ENCODE assay signal across 1 cellular context in genomic region chr16:3490911-3491629, GRCh38.
TF ChIP-seq lines count a peak whose summit lies in the region.

No MANE protein-coding gene starts in this region.

TF ChIP-seq in K562, 482 proteins besides CTCF, POLR2A, EP300 and RAD21:
- TF ChIP-seq NFATC3 (IDR thresholded peaks at IDR 0.05): no peak
- TF ChIP-seq ZNF76 (CRISPR knock-in tag; IDR thresholded peaks at IDR 0.05; ENCODE audit: borderline replicate concordance): no peak
- TF ChIP-seq U2AF1 (optimal IDR thresholded peaks at IDR 0.05; ENCODE audit: low read depth, low read length): no peak
- no peak for TF ChIP-seq BRF2 (IDR thresholded peaks at IDR 0.05; ENCODE audit: borderline replicate concordance, insufficient read depth, insufficient read length)
- TF ChIP-seq RNF219 (CRISPR knock-in tag; IDR thresholded peaks at IDR 0.05): no peak
- TF ChIP-seq ZNF347 (CRISPR knock-in tag; IDR thresholded peaks at IDR 0.05; ENCODE audit: low read depth): no peak
- TF ChIP-seq CBFB (CRISPR knock-in tag; IDR thresholded peaks at IDR 0.05): no peak
- no peak for TF ChIP-seq ARID4B (CRISPR knock-in tag; IDR thresholded peaks at IDR 0.05)
- TF ChIP-seq C11orf30 (IDR thresholded peaks at IDR 0.05; ENCODE audit: low read depth): no peak
- no peak for TF ChIP-seq ZNF239 (CRISPR knock-in tag; IDR thresholded peaks at IDR 0.05)
- TF ChIP-seq NR2C2 (CRISPR knock-in tag; IDR thresholded peaks at IDR 0.05): no peak
- TF ChIP-seq NR2C2 (tag; IDR thresholded peaks at IDR 0.05): no peak
- no peak for TF ChIP-seq FOXA1 (IDR thresholded peaks at IDR 0.05; ENCODE audit: borderline replicate concordance)
- no peak for TF ChIP-seq POU5F1 (IDR thresholded peaks at IDR 0.05; ENCODE audit: borderline replicate concordance, low read depth, low read length, partially characterized antibody)
- TF ChIP-seq NFE2L1 (tag; IDR thresholded peaks at IDR 0.05; ENCODE audit: borderline replicate concordance, low read depth): no peak
- TF ChIP-seq GTF2B (IDR thresholded peaks at IDR 0.05; ENCODE audit: extremely low read depth, insufficient read length): no peak
- no peak for TF ChIP-seq PPARD (CRISPR knock-in tag; IDR thresholded peaks at IDR 0.05)
- no peak for TF ChIP-seq CCNT2 (IDR thresholded peaks at IDR 0.05; ENCODE audit: borderline replicate concordance, extremely low read depth, insufficient read length, low read depth, low read length)
- TF ChIP-seq HMGN3 (IDR thresholded peaks at IDR 0.05; ENCODE audit: borderline replicate concordance, extremely low read depth, insufficient read length, low read depth, low read length): no peak
- TF ChIP-seq CBFA2T3 (IDR thresholded peaks at IDR 0.05): peak; percentile 31; the same call in 1 of the 2 replicates
- TF ChIP-seq ZNF551 (CRISPR knock-in tag; IDR thresholded peaks at IDR 0.05): no peak
- no peak for TF ChIP-seq CHAMP1 (IDR thresholded peaks at IDR 0.05)
- TF ChIP-seq CBFA2T2 (conservative IDR thresholded peaks at IDR 0.05): peak; percentile 22
- no peak for TF ChIP-seq ZSCAN32 (CRISPR knock-in tag; IDR thresholded peaks at IDR 0.05)
- TF ChIP-seq MLLT1 (IDR thresholded peaks at IDR 0.05): no peak
- peak; percentile 9; the same call in 1 of the 2 replicates for TF ChIP-seq NFIC (IDR thresholded peaks at IDR 0.05)
- no peak for TF ChIP-seq BCL6 (CRISPR knock-in tag; IDR thresholded peaks at IDR 0.05)
- peak; percentile 27; the same call in 1 of the 2 replicates for TF ChIP-seq CTBP1 (IDR thresholded peaks at IDR 0.05; ENCODE audit: borderline replicate concordance)
- TF ChIP-seq TFAP4 (CRISPR knock-in tag; IDR thresholded peaks at IDR 0.05; ENCODE audit: borderline replicate concordance): peak; percentile 42; the same call in 1 of the 2 replicates
- no peak for TF ChIP-seq LEF1 (IDR thresholded peaks at IDR 0.05)
- no peak for TF ChIP-seq SMAD2 (IDR thresholded peaks at IDR 0.05; ENCODE audit: low read depth, low read length)
- TF ChIP-seq HLTF (IDR thresholded peaks at IDR 0.05): no peak
- TF ChIP-seq EGR1 (conservative IDR thresholded peaks at IDR 0.05): 0 out of 2 replicates have a peak, but pooled peaks have one; percentile 13
- TF ChIP-seq E2F3 (CRISPR knock-in tag; IDR thresholded peaks at IDR 0.05): no peak
- no peak for TF ChIP-seq SRSF1 (IDR thresholded peaks at IDR 0.05; ENCODE audit: low read depth, low read length)
- TF ChIP-seq HSF4 (CRISPR knock-in tag; IDR thresholded peaks at IDR 0.05; ENCODE audit: borderline replicate concordance): no peak
- TF ChIP-seq ZNF124 (CRISPR knock-in tag; IDR thresholded peaks at IDR 0.05): no peak
- TF ChIP-seq ZNF263 (CRISPR knock-in tag; IDR thresholded peaks at IDR 0.05; ENCODE audit: borderline replicate concordance): no peak
